ENCODE assay signal across 1 cellular context in genomic region chr11:2166091-2166851, GRCh38.
TF ChIP-seq lines count a peak whose summit lies in the region.

No MANE protein-coding gene starts in this region.

TF ChIP-seq in WTC11, 78 proteins besides CTCF, POLR2A, EP300 and RAD21 (continued from another document):
- TF ChIP-seq AFF4 (CRISPR knock-in tag; IDR thresholded peaks at IDR 0.05; ENCODE audit: borderline replicate concordance), result no peak
- TF ChIP-seq ZNF423 (CRISPR knock-in tag; IDR thresholded peaks at IDR 0.05), result no peak
- peak; percentile 57; the same call in 1 of the 2 replicates for TF ChIP-seq RELA (CRISPR knock-in tag; IDR thresholded peaks at IDR 0.05; ENCODE audit: borderline replicate concordance)
- no peak for TF ChIP-seq IRF2 (CRISPR knock-in tag; IDR thresholded peaks at IDR 0.05; ENCODE audit: borderline replicate concordance, low read depth)
- TF ChIP-seq ATF2 (CRISPR knock-in tag; IDR thresholded peaks at IDR 0.05; ENCODE audit: borderline replicate concordance, low read depth), result peak; percentile 55; the same call in 1 of the 2 replicates
- peak; percentile 75 for TF ChIP-seq FOXP1 (CRISPR knock-in tag; IDR thresholded peaks at IDR 0.05; ENCODE audit: borderline replicate concordance)
